Comparison of ENCODE assay signal across 8 cellular contexts in the genomic region with DNA sequence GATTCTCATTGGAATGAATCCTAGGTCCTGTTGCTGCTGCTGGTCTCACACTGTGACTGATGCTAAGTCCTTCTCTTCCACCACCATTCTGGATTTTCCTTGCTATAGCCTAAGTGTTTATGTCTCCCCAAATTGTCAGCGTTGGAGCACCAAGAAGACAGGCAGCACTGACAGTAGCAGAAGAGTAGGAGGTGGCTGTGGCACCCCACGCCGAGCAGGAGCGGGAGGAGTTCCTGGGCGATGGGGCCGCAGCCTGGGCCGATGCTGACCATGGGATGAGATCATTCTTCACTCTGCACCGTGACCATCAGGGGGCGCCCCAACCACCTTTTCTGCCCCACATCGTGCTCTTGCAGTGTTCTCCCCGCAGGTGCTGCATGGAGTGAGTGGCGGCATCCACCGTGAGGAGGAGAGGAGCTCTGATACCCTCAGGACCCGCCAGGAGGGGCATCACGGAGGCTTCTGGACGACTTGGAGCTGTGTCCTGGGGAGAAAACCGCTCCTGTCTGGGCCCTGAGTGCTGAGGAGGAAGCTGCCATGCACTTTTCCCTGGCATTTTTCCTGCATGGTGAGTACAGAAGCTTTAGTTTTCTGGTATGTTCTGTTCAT. TPM values are rescaled to one million over a fixed set of nuclear protein-coding genes. Genes with fewer than 3 reads are reported as not detected.
A peak's percentile ranks its signal among the peaks of the same experiment; 100 is the strongest.
DNase-seq lines count a peak whose midpoint lies in the region; ATAC-seq and TF ChIP-seq lines count a peak whose summit lies in the region.

No MANE protein-coding gene starts in this region.

- TF ChIP-seq POLR2A in right lobe of liver (IDR thresholded peaks at IDR 0.05): no peak

- ATAC-seq in GM21825 (IDR thresholded peaks at IDR 0.05; ENCODE audit: unreplicated experiment) (peak; percentile 54), right lobe of liver (peak; percentile 97 to 100 (median 99)), GM19397 (IDR thresholded peaks at IDR 0.05; ENCODE audit: unreplicated experiment) (no peak)

- TF ChIP-seq CTCF in choroid plexus epithelial cell (conservative IDR thresholded peaks at IDR 0.05; ENCODE audit: low read depth, low read length): peak; percentile 88
- TF ChIP-seq CTCF in right lobe of liver (IDR thresholded peaks at IDR 0.05): peak; percentile 60 to 88 (median 80)

- 4% methylated on average over 9 of the region's 17 CpGs for WGBS in right lobe of liver (ENCODE audit: insufficient coverage, low coverage, low lambda C conversion rate, missing lambda C conversion rate)

- peaks cover 0 to 3% (median 0%) of the 10 kb centered on the region in 4 donors for H3K4me1 ChIP-seq in right lobe of liver

- no peaks in the 10 kb centered on the region for H3K36me3 ChIP-seq in right lobe of liver

- H3K9me3 ChIP-seq in right lobe of liver: no peaks in the 10 kb centered on the region

- no peak overlapping the region for H3K27ac ChIP-seq in right lobe of liver

- H3K27me3 ChIP-seq in right lobe of liver: no peaks in the 10 kb centered on the region

- DNase-seq in AG20443 (ENCODE audit: low spot score) (peak; percentile 88), NCI-H510A (lab: John Stamatoyannopoulos, UW) (peak; percentile 42), choroid plexus epithelial cell (ENCODE audit: low read depth) (peak; percentile 73), right lobe of liver (peak; percentile 73 to 74 (median 74))
- peak; percentile 89 for DNase-seq in activated CD4-positive, alpha-beta T cell treated with anti-CD3 and anti-CD28 coated beads for 48 hours
- DNase-seq in stimulated activated CD4-positive, alpha-beta T cell treated with anti-CD3 and anti-CD28 coated beads, TNF-alpha, amount 100 ng/mL, for 48 hours (ENCODE audit: low read depth in 3 of 3): peak; percentile 64 to 78 (median 74)

- peak overlapping the region; percentile 20 for H3K4me3 ChIP-seq in choroid plexus epithelial cell (ENCODE audit: low read depth, low read length)
- no peak overlapping the region for H3K4me3 ChIP-seq in right lobe of liver

- intact Hi-C loops in right lobe of liver (cut with DNase I): no loop called here

RNA-seq across cellular contexts. Expression of a gene that starts 57.0 kb away (rescaled TPM):
- not detected for total RNA-seq in right lobe of liver
